ENCODE assay signal across 23 cellular contexts in the genomic region with DNA sequence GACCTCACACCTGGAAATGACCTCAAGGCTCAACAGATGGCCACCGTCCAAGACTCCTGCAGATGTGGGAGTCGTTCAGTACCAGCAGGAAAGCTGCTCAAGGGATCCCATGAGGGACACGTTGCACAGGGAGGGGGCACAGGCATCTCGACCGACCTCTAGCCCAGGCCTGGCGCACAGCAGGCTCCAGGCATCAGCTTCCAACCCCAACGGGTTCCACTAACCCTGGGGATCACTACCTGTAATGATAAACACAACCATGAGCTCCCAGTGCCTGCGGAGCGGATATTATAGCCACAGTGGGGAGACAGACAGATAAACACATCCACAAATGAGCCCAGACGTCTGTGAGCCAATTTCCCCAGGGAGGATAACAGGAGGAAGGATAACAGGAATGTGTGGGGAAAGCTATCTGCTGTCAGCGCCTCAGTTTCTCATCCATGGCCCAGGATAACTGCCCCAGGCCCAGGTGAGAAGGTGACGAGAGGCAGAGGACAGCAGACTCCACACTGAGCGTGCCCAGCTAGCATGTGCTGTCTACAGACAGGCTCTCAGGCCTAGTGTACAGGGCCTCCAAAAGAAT.
"Had no signal": no experiment of that assay in that cellular context is flagged by ENCODE, and none has a peak within 500 bp of the region (broad histone marks: within the 10 kb centered on the region; RNA-seq: fewer than 3 reads in every experiment).

No MANE protein-coding gene starts in this region.

- H3K27ac Mint-ChIP-seq: activated CD4-positive, alpha-beta memory T cell treated with anti-CD3 and anti-CD28 coated beads for 36 hours; activated CD8-positive, alpha-beta memory T cell treated with anti-CD3 and anti-CD28 coated beads, Interleukin-2, amount 10 ng/mL, durations not matched to agents 7 days and 5 days; activated naive CD4-positive, alpha-beta T cell treated with anti-CD3 and anti-CD28 coated beads, Interleukin-2, amount 50 U/mL, for 24 hours; activated T-helper 1 cell treated with anti-CD3 and anti-CD28 coated beads, Interleukin-12 subunit alpha, Interleukin-12 subunit beta, Interleukin-2, Interleukin-4 antibody, amounts not matched to agents 30 ng/mL and 10 ng/mL and 1 ng/mL, durations not matched to agents 14 hours and 24 hours and 36 hours; nephron progenitor cell; stimulated activated naive B cell treated with anti-CD40 and anti-IgM and Interleukin-4, amounts not matched to agents 10 μg/mL and 1 μg/mL and 100 μg/mL, for 72 hours had no signal

- H3K9me3 Mint-ChIP-seq: activated CD4-positive, alpha-beta memory T cell treated with anti-CD3 and anti-CD28 coated beads for 36 hours; activated naive CD4-positive, alpha-beta T cell treated with anti-CD3 and anti-CD28 coated beads, Interleukin-2, amount 50 U/mL, for 24 hours; activated T-helper 1 cell treated with anti-CD3 and anti-CD28 coated beads, Interleukin-12 subunit alpha, Interleukin-12 subunit beta, Interleukin-2, Interleukin-4 antibody, amounts not matched to agents 30 ng/mL and 10 ng/mL and 1 ng/mL, durations not matched to agents 14 hours and 24 hours and 36 hours; brain; nephron progenitor cell had no signal

- DNase-seq: activated CD4-positive, alpha-beta memory T cell treated with anti-CD3 and anti-CD28 coated beads for 36 hours; activated CD4-positive, alpha-beta T cell treated with anti-CD3 and anti-CD28 coated beads for 48 hours; activated CD8-positive, alpha-beta memory T cell treated with anti-CD3 and anti-CD28 coated beads, Interleukin-2, amount 10 ng/mL, durations not matched to agents 7 days and 5 days; activated gamma-delta T cell; anterior cingulate cortex; caudate nucleus; dermis blood vessel endothelial cell; effector CD8-positive, alpha-beta T cell; erythroblast; foreskin fibroblast; midbrain; nephron progenitor cell; small intestine; stimulated activated CD4-positive, alpha-beta T cell treated with anti-CD3 and anti-CD28 coated beads, Interleukin-15, amount 100 ng/mL, for 24 hours; stimulated activated naive B cell treated with anti-CD40 and anti-IgM and Interleukin-4, amounts not matched to agents 10 μg/mL and 1 μg/mL and 100 μg/mL, for 72 hours; T-helper 17 cell; trophoblast cell; uterus had no signal

- H3K4me3 ChIP-seq: uterus had no signal

- H3K27me3 ChIP-seq: uterus had no signal

- H3K4me3 Mint-ChIP-seq: activated CD4-positive, alpha-beta memory T cell treated with anti-CD3 and anti-CD28 coated beads for 36 hours; activated CD8-positive, alpha-beta memory T cell treated with anti-CD3 and anti-CD28 coated beads, Interleukin-2, amount 10 ng/mL, durations not matched to agents 7 days and 5 days; activated naive CD4-positive, alpha-beta T cell treated with anti-CD3 and anti-CD28 coated beads, Interleukin-2, amount 50 U/mL, for 24 hours; activated T-helper 1 cell treated with anti-CD3 and anti-CD28 coated beads, Interleukin-12 subunit alpha, Interleukin-12 subunit beta, Interleukin-2, Interleukin-4 antibody, amounts not matched to agents 30 ng/mL and 10 ng/mL and 1 ng/mL, durations not matched to agents 14 hours and 24 hours and 36 hours; brain; nephron progenitor cell; stimulated activated naive B cell treated with anti-CD40 and anti-IgM and Interleukin-4, amounts not matched to agents 10 μg/mL and 1 μg/mL and 100 μg/mL, for 72 hours; T-helper 17 cell had no signal

- H3K4me1 ChIP-seq: uterus had no signal

- H3K36me3 ChIP-seq: uterus had no signal

- ATAC-seq: activated CD8-positive, alpha-beta memory T cell treated with anti-CD3 and anti-CD28 coated beads, Interleukin-2, amount 10 ng/mL, durations not matched to agents 7 days and 5 days; left lobe of liver; sciatic nerve; stimulated activated naive B cell treated with anti-CD40 and anti-IgM and Interleukin-4, amounts not matched to agents 10 μg/mL and 1 μg/mL and 100 μg/mL, for 72 hours; T-helper 17 cell had no signal

- H3K27ac ChIP-seq: uterus had no signal

- H3K27me3 Mint-ChIP-seq: activated CD4-positive, alpha-beta memory T cell treated with anti-CD3 and anti-CD28 coated beads for 36 hours; activated CD8-positive, alpha-beta memory T cell treated with anti-CD3 and anti-CD28 coated beads, Interleukin-2, amount 10 ng/mL, durations not matched to agents 7 days and 5 days; activated naive CD4-positive, alpha-beta T cell treated with anti-CD3 and anti-CD28 coated beads, Interleukin-2, amount 50 U/mL, for 24 hours; brain; stimulated activated naive B cell treated with anti-CD40 and anti-IgM and Interleukin-4, amounts not matched to agents 10 μg/mL and 1 μg/mL and 100 μg/mL, for 72 hours; T-helper 17 cell had no signal
